ENCODE assay signal across 1 cellular context in the genomic region with DNA sequence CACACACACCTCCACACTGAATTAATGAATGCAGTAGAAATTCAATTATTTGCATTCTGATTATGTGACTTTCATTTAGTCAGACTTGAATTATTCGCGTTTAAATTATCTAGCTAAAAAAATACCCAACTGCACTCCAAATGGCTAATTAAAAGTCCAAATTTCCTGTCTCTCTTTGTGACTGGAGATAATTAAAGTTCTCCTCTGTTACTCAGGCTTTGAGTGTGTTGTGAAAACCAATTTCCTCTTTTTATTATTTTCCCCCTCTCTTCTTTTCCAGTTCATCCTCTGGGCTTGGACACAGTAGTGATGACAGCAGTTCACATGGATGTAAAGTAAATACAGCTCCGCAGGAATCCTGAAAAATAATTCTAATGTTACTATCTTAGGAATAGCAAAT.
TF ChIP-seq lines count a peak whose summit lies in the region.

No MANE protein-coding gene starts in this region.

TF ChIP-seq in HepG2, 621 proteins besides CTCF, POLR2A, EP300 and RAD21 (continued from another document):
- TF ChIP-seq, protein P1, sequence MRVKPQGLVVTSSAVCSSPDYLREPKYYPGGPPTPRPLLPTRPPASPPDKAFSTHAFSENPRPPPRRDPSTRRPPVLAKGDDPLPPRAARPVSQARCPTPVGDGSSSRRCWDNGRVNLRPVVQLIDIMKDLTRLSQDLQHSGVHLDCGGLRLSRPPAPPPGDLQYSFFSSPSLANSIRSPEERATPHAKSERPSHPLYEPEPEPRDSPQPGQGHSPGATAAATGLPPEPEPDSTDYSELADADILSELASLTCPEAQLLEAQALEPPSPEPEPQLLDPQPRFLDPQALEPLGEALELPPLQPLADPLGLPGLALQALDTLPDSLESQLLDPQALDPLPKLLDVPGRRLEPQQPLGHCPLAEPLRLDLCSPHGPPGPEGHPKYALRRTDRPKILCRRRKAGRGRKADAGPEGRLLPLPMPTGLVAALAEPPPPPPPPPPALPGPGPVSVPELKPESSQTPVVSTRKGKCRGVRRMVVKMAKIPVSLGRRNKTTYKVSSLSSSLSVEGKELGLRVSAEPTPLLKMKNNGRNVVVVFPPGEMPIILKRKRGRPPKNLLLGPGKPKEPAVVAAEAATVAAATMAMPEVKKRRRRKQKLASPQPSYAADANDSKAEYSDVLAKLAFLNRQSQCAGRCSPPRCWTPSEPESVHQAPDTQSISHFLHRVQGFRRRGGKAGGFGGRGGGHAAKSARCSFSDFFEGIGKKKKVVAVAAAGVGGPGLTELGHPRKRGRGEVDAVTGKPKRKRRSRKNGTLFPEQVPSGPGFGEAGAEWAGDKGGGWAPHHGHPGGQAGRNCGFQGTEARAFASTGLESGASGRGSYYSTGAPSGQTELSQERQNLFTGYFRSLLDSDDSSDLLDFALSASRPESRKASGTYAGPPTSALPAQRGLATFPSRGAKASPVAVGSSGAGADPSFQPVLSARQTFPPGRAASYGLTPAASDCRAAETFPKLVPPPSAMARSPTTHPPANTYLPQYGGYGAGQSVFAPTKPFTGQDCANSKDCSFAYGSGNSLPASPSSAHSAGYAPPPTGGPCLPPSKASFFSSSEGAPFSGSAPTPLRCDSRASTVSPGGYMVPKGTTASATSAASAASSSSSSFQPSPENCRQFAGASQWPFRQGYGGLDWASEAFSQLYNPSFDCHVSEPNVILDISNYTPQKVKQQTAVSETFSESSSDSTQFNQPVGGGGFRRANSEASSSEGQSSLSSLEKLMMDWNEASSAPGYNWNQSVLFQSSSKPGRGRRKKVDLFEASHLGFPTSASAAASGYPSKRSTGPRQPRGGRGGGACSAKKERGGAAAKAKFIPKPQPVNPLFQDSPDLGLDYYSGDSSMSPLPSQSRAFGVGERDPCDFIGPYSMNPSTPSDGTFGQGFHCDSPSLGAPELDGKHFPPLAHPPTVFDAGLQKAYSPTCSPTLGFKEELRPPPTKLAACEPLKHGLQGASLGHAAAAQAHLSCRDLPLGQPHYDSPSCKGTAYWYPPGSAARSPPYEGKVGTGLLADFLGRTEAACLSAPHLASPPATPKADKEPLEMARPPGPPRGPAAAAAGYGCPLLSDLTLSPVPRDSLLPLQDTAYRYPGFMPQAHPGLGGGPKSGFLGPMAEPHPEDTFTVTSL (CRISPR knock-in tag; IDR thresholded peaks at IDR 0.05; ENCODE audit: borderline replicate concordance): no peak
- TF ChIP-seq ZNF772 (CRISPR knock-in tag; IDR thresholded peaks at IDR 0.05): no peak
- TF ChIP-seq ZNF431 (CRISPR knock-in tag; IDR thresholded peaks at IDR 0.05; ENCODE audit: borderline replicate concordance, low read depth): no peak
TF ChIP-seq in HepG2: peak in this region for 0.
